Comparison of ENCODE assay signal across 8 cellular contexts in the genomic region with DNA sequence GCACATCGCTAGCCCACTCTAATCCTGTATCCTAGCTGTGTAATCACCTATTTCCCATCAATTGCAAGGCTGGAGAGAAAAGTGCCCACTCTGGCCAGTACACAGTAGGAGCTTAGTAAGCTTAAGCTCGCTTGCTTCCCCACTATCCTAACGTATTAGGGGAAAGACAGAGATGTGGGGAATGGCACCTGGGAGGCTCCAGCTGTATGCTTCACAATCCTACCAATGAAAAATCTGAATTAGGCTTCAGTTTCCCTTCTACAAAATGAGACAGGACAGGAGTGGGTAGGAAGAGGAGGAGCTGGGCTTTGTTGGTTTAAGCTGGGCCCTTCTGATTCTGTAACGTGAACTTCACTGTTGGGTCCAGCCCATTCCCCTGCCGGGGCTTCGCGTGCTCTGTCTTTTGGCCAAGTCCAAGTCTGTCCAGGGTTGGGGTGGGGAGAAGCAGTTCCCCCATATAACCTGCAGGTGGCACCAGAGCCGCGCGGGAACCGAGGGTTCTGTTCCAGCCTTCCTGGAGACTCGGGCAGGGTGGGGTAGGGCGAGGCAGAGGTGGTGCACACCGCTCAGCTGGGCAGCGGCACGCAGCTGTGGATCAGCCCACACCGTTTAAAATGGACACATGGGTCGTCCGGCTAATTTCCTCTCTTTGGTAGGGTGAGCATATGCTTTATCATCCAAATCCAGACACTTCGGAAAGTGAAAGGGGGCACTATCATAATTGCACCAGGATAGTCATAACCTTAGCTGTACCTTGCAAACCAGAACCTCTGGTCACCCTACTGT.
DNase-seq lines count a peak whose midpoint lies in the region; ATAC-seq and TF ChIP-seq lines count a peak whose summit lies in the region.

No MANE protein-coding gene starts in this region.

- H3K4me1 ChIP-seq in transverse colon, result peaks cover 0 to 10% (median 3%) of the 10 kb centered on the region in 4 donors

- no peaks in the 10 kb centered on the region for H3K27me3 ChIP-seq in transverse colon

- TF ChIP-seq CTCF in C4-2B (conservative IDR thresholded peaks at IDR 0.05), result peak; percentile 98
- TF ChIP-seq CTCF in transverse colon (IDR thresholded peaks at IDR 0.05), result peak; percentile 93 to 99 (median 97)

- ATAC-seq in GM19452 (IDR thresholded peaks at IDR 0.05; ENCODE audit: unreplicated experiment), result peak; percentile 75

- H3K27ac ChIP-seq in C4-2B (no peak overlapping the region), SK-N-MC (no peak overlapping the region), transverse colon (no peak overlapping the region)

- in situ Hi-C loops in transverse colon (cut with MboI; ENCODE audit: low pct_ligation_motif_present in 1 of 4, low pct_unique_long_range_greater_than_20kb in 1 of 4, low sequenced_read_pairs in 3 of 4), result loop anchor here (25.0 kb wide), 1 partner anchor 278 kb away; the partner anchor contains the start of gene ACSBG1 (in 4 of the 4)

- H3K9me3 ChIP-seq in SK-N-MC (ENCODE audit: low read depth, low read length), result no peaks in the 10 kb centered on the region
- H3K9me3 ChIP-seq in transverse colon, result no peaks in the 10 kb centered on the region

- no peak for TF ChIP-seq POLR2A in transverse colon (IDR thresholded peaks at IDR 0.05)

- H3K36me3 ChIP-seq in SK-N-MC (ENCODE audit: insufficient read depth, low read length) (no peaks in the 10 kb centered on the region), transverse colon (no peaks in the 10 kb centered on the region)

- intact Hi-C loops in head of caudate nucleus (cut with DNase I), result no loop called here
- intact Hi-C loops in posterior vena cava (cut with DNase I), result no loop called here
- intact Hi-C loops in transverse colon (cut with DNase I; ENCODE audit: low total_unique reads), result no loop called here

- H3K4me3 ChIP-seq in SK-N-MC, result peak overlapping the region; percentile 63
- H3K4me3 ChIP-seq in transverse colon, result peak overlapping the region in 1 of 4 donors; percentile 20

- 4 to 7% methylated on average over 3 to 20 of the region's 20 CpGs for whole genome bisulfite sequencing in transverse colon (ENCODE audit: low coverage in 1 of 2), 2 donors

- peak; percentile 57 to 60 for DNase-seq in Kasumi-1 (lab: John Stamatoyannopoulos, UW)
- DNase-seq in SK-N-MC (ENCODE audit: low read depth, low spot score), result no peak
- peak; percentile 70 for DNase-seq in activated naive CD4-positive, alpha-beta T cell treated with anti-CD3 and anti-CD28 coated beads, Interleukin-2, amount 50 U/mL, for 16 hours
- DNase-seq in head of caudate nucleus, result peak; percentile 71 to 91 (median 81)
- DNase-seq in posterior vena cava (ENCODE audit: low spot score), result peak; percentile 93
- peak; percentile 87 for DNase-seq in transverse colon

- TF ChIP-seq EP300 in transverse colon (IDR thresholded peaks at IDR 0.05; ENCODE audit: low read depth), result no peak

- no peak overlapping the region for H3K9ac ChIP-seq in SK-N-MC (ENCODE audit: insufficient read length)
